ENCODE assay signal across 35 cellular contexts in genomic region chr6:13339863-13340635, GRCh38. TPM values are rescaled to one million over a fixed set of nuclear protein-coding genes. Genes with fewer than 3 reads are reported as not detected.
A peak's percentile ranks its signal among the peaks of the same experiment; 100 is the strongest.
DNase-seq lines count a peak whose midpoint lies in the region; ATAC-seq, FAIRE-seq and TF ChIP-seq lines count a peak whose summit lies in the region.
"Had no signal": no experiment of that assay in that cellular context is flagged by ENCODE, and none has a peak within 500 bp of the region (broad histone marks: within the 10 kb centered on the region; RNA-seq: fewer than 3 reads in every experiment).

No MANE protein-coding gene starts in this region.

- ATAC-seq in IMR-90 (ENCODE audit: low read depth) (no peak), GM12878 (peak; percentile 44)
- ATAC-seq in stimulated activated memory B cell treated with anti-CD40 and anti-IgM and Interleukin-4, amounts not matched to agents 10 μg/mL and 1 μg/mL and 100 μg/mL, for 72 hours = no peak
- ATAC-seq: effector memory CD8-positive, alpha-beta T cell; right cardiac atrium had no signal

- BruUV-seq in IMR-90 (replicated peaks; lab: Mats Ljungman, UMichigan) (no TSS peak), GM12878 (replicated peaks; lab: Mats Ljungman, UMichigan) (no TSS peak)

- FAIRE-seq in GM12878 (lab: Jason Lieb, UNC) = no peak
- FAIRE-seq: RCC 7860 had no signal

- H2AK5ac ChIP-seq in IMR-90 (ENCODE audit: low read depth, low read length) = no peak overlapping the region

- in situ Hi-C loops in IMR-90 (cut with MboI; ENCODE audit: low sequenced_read_pairs) = loop anchor here (5.0 kb wide), 1 partner anchor 197 kb away; no protein-coding TSS in a partner anchor
- in situ Hi-C loops in GM12878 (cut with MboI) = no loop called here

- no peaks in the 10 kb centered on the region for H3K27me3 Mint-ChIP-seq in activated CD4-positive, alpha-beta T cell treated with anti-CD3 and anti-CD28 coated beads, Interleukin-2, amount 10 ng/mL, durations not matched to agents 24 days and 14 days
- no peaks in the 10 kb centered on the region for H3K27me3 Mint-ChIP-seq in stimulated activated memory B cell treated with anti-CD40 and anti-IgM and Interleukin-4, amounts not matched to agents 10 μg/mL and 1 μg/mL and 100 μg/mL, for 72 hours
- peaks cover 6% of the 10 kb centered on the region for H3K27me3 Mint-ChIP-seq in endodermal cell (ENCODE audit: insufficient read depth)
- H3K27me3 Mint-ChIP-seq: activated T-cell treated with anti-CD3 and anti-CD28 coated beads, Interleukin-2, amount 50 U/mL, for 24 hours had no signal

- SMC1A ChIA-PET in GM12878 (lab: Charles Lee; ENCODE audit: uncharacterized antibody, unreplicated experiment) = interaction anchor here (0.8 to 5.6 kb wide), 20 partner anchors 8 to 727 kb away, joined by 3 to 72 read pairs (median 5); partner anchors contain the start of gene TBC1D7

- H3K27ac Mint-ChIP-seq in activated CD4-positive, alpha-beta T cell treated with anti-CD3 and anti-CD28 coated beads, Interleukin-2, amount 10 ng/mL, durations not matched to agents 24 days and 14 days = no peak overlapping the region
- H3K27ac Mint-ChIP-seq in stimulated activated memory B cell treated with anti-CD40 and anti-IgM and Interleukin-4, amounts not matched to agents 10 μg/mL and 1 μg/mL and 100 μg/mL, for 72 hours = peak overlapping the region; percentile 70
- H3K27ac Mint-ChIP-seq in endodermal cell = no peak overlapping the region
- H3K27ac Mint-ChIP-seq: activated T-cell treated with anti-CD3 and anti-CD28 coated beads, Interleukin-2, amount 50 U/mL, for 24 hours; effector memory CD8-positive, alpha-beta T cell; neural progenitor cell had no signal

- peaks cover 8% of the 10 kb centered on the region for H3K9me3 Mint-ChIP-seq in activated CD4-positive, alpha-beta T cell treated with anti-CD3 and anti-CD28 coated beads, Interleukin-2, amount 10 ng/mL, durations not matched to agents 24 days and 14 days
- peaks cover 9% of the 10 kb centered on the region for H3K9me3 Mint-ChIP-seq in stimulated activated memory B cell treated with anti-CD40 and anti-IgM and Interleukin-4, amounts not matched to agents 10 μg/mL and 1 μg/mL and 100 μg/mL, for 72 hours
- peaks cover 2% of the 10 kb centered on the region for H3K9me3 Mint-ChIP-seq in endodermal cell
- H3K9me3 Mint-ChIP-seq: effector memory CD8-positive, alpha-beta T cell had no signal

- no peak for TF ChIP-seq RAD21 in IMR-90 (IDR thresholded peaks at IDR 0.05; ENCODE audit: low read length)
- TF ChIP-seq RAD21 in GM12878 (IDR thresholded peaks at IDR 0.05; ENCODE audit: insufficient read depth, low read depth, low read length) = no peak

- TF ChIP-seq POLR2A in IMR-90 (IDR thresholded peaks at IDR 0.05; ENCODE audit: low read depth, low read length) (no peak), GM12878 (IDR thresholded peaks at IDR 0.05; ENCODE audit: low read depth, low read length) (no peak)

- H4K91ac ChIP-seq in IMR-90 (ENCODE audit: insufficient read depth, low read depth, low read length) = no peak overlapping the region

- peak; percentile 66 for DNase-seq in activated CD4-positive, alpha-beta T cell treated with anti-CD3 and anti-CD28 coated beads, Interleukin-2, amount 10 ng/mL, durations not matched to agents 24 days and 14 days
- no peak for DNase-seq in activated CD4-positive, alpha-beta T cell treated with anti-CD3 and anti-CD28 coated beads, Interleukin-2, amount 50 U/mL, for 48 hours
- DNase-seq in IMR-90 = no peak
- no peak for DNase-seq in GM12878 (ENCODE audit: low read depth, low spot score)
- no peak for DNase-seq in endodermal cell
- no peak for DNase-seq in pons (ENCODE audit: low spot score)
- no peak for DNase-seq in amniotic stem cell (lab: John Stamatoyannopoulos, UW)
- DNase-seq: activated CD4-positive, alpha-beta T cell treated with anti-CD3 and anti-CD28 coated beads, Interleukin-2, amount 50 U/mL, for 1 hour; activated effector memory CD4-positive, alpha-beta T cell treated with anti-CD3 and anti-CD28 coated beads, Interleukin-2, amount 50 U/mL, for 16 hours; activated T-cell treated with anti-CD3 and anti-CD28 coated beads, Interleukin-2, amount 50 U/mL, for 24 hours; BE2C; caudate nucleus; cortex of kidney; DMS153; effector memory CD8-positive, alpha-beta T cell; erythroblast; GM23248; immature natural killer cell; KG1; MM.1S; NCI-H1436; NCI-H2081; NCI-H526; NK-92 treated with Interleukin-12 subunit alpha and Interleukin-12 subunit beta, amount 100 ng/mL, for 24 hours; SIG-M5; stimulated activated CD4-positive, alpha-beta T cell treated with anti-CD3 and anti-CD28 coated beads, Interleukin-1b, Interleukin-23, amount 100 ng/mL, for 48 hours; T1000; thyroid gland; WERI-Rb-1 had no signal

- CTCF ChIA-PET in IMR-90 (lab: Yijun Ruan, JAX) = no interaction called here
- CTCF ChIA-PET in GM12878 (lab: Yijun Ruan, JAX) = interaction anchor here (0.5 to 4.2 kb wide), 15 partner anchors 8 to 292 kb away, joined by 3 to 52 read pairs (median 6); partner anchors contain the start of genes NOL7 and SIRT5

- no peak overlapping the region for H2BK5ac ChIP-seq in IMR-90 (ENCODE audit: low read depth, low read length, poor library complexity, severe bottlenecking)

- H3K27me3 ChIP-seq in IMR-90 (ENCODE audit: control insufficient read depth, insufficient read depth, low read length) (no peaks in the 10 kb centered on the region), GM12878 (replicated peaks in 1 of 2; ENCODE audit: control insufficient read depth in 2 of 2, insufficient read depth in 2 of 2, low read length in 1 of 2) (no peaks in the 10 kb centered on the region), endodermal cell (ENCODE audit: control insufficient read depth, insufficient read depth, low read length, poor library complexity, severe bottlenecking) (no peaks in the 10 kb centered on the region)
- H3K27me3 ChIP-seq: BE2C, neural progenitor cell, thyroid gland, vagina had no signal

- H3K79me2 ChIP-seq in GM12878 (ENCODE audit: control insufficient read depth, insufficient read depth, low read length) = no peaks in the 10 kb centered on the region
- H3K79me2 ChIP-seq: parathyroid adenoma had no signal

- H3K4me2 ChIP-seq in IMR-90 (ENCODE audit: low read depth, low read length) (no peak overlapping the region), GM12878 (ENCODE audit: control insufficient read depth, insufficient read depth) (peak overlapping the region; percentile 30)
- H3K4me2 ChIP-seq: neural progenitor cell had no signal

- H3K9me1 ChIP-seq in IMR-90 (ENCODE audit: insufficient read depth, low read length) = no peaks in the 10 kb centered on the region; the same call in 1 of the 2 replicates

- WGBS in IMR-90 (ENCODE audit: extremely low coverage in 2 of 2, insufficient read length in 1 of 2), 2 experiments = 92% methylated on average over 2 of the region's 8 CpGs; no CpG with 5 or more reads in 1 of the 2 experiments
- 46% methylated on average over 8 of the region's 8 CpGs for WGBS in GM12878 (ENCODE audit: insufficient coverage, insufficient replicate concordance, low lambda C conversion rate, missing lambda C conversion rate)
- WGBS in endodermal cell (ENCODE audit: insufficient coverage in 1 of 2, insufficient read length in 1 of 2), 2 experiments = 93 to 100% methylated on average over 7 to 8 of the region's 8 CpGs

- no peak overlapping the region for H2BK120ac ChIP-seq in IMR-90 (ENCODE audit: low read depth, low read length)

- TF ChIP-seq EP300 in GM12878 (IDR thresholded peaks at IDR 0.05; ENCODE audit: borderline replicate concordance in 1 of 2, control insufficient read depth in 1 of 2, low read depth in 2 of 2, low read length in 2 of 2) = no peak

- no peak overlapping the region for H3K56ac ChIP-seq in IMR-90 (ENCODE audit: extremely low read depth, insufficient read depth, low read length)

- no peak overlapping the region for H2BK15ac ChIP-seq in IMR-90 (ENCODE audit: low read depth, low read length)

- no peak overlapping the region for H3K4ac ChIP-seq in IMR-90 (ENCODE audit: low read depth, low read length)

- no peak overlapping the region for H3K18ac ChIP-seq in IMR-90 (ENCODE audit: low read depth, low read length)

- RAD21 ChIA-PET in GM12878 (lab: Charles Lee; ENCODE audit: unreplicated experiment) = interaction anchor here (0.7 to 4.4 kb wide), 13 partner anchors 16 to 726 kb away, joined by 3 to 54 read pairs (median 5); partner anchors contain the start of gene SIRT5

- H3K9ac ChIP-seq in IMR-90 (ENCODE audit: low read depth, low read length) (no peak overlapping the region), GM12878 (ENCODE audit: control insufficient read depth, insufficient read depth, low read length) (peak overlapping the region; percentile 16; the same call in 1 of the 2 replicates), endodermal cell (ENCODE audit: extremely low read depth, low read length, poor library complexity, severe bottlenecking) (no peak overlapping the region)
- H3K9ac ChIP-seq: GM23248, neural progenitor cell, parathyroid adenoma had no signal

- H4K5ac ChIP-seq in IMR-90 (ENCODE audit: low read depth, low read length) = no peak overlapping the region

- no peaks in the 10 kb centered on the region for H3K79me1 ChIP-seq in IMR-90 (ENCODE audit: low read depth in 1 of 2, low read length in 2 of 2)

- no peak for TF ChIP-seq CTCF in IMR-90 (conservative IDR thresholded peaks at IDR 0.05; ENCODE audit: low read depth, low read length)
- TF ChIP-seq CTCF in GM12878 (IDR thresholded peaks at IDR 0.05 in 2 of 3, conservative IDR thresholded peaks at IDR 0.05 in 1 of 3; ENCODE audit: control insufficient read depth in 2 of 3, extremely low read depth in 1 of 3, insufficient read depth in 1 of 3, low read depth in 3 of 3, low read length in 3 of 3) = no peak
- no peak for TF ChIP-seq CTCF in endodermal cell (conservative IDR thresholded peaks at IDR 0.05)

- no peak overlapping the region for H3K14ac ChIP-seq in IMR-90 (replicated peaks; ENCODE audit: low read depth, low read length)

- H2AK9ac ChIP-seq in IMR-90 (replicated peaks; ENCODE audit: low read depth, low read length, poor library complexity) = no peak overlapping the region

- 0 out of 2 replicates have a peak overlapping the region, but pooled peaks have one; percentile 16 for H2BK20ac ChIP-seq in IMR-90 (ENCODE audit: low read depth, low read length)

- peaks cover 28% of the 10 kb centered on the region for H3K4me1 Mint-ChIP-seq in activated CD4-positive, alpha-beta T cell treated with anti-CD3 and anti-CD28 coated beads, Interleukin-2, amount 10 ng/mL, durations not matched to agents 24 days and 14 days
- H3K4me1 Mint-ChIP-seq in stimulated activated memory B cell treated with anti-CD40 and anti-IgM and Interleukin-4, amounts not matched to agents 10 μg/mL and 1 μg/mL and 100 μg/mL, for 72 hours = peaks cover 33% of the 10 kb centered on the region
- peaks cover 2% of the 10 kb centered on the region for H3K4me1 Mint-ChIP-seq in endodermal cell

- H3K4me3 Mint-ChIP-seq in activated CD4-positive, alpha-beta T cell treated with anti-CD3 and anti-CD28 coated beads, Interleukin-2, amount 10 ng/mL, durations not matched to agents 24 days and 14 days = peak overlapping the region; percentile 2
- H3K4me3 Mint-ChIP-seq in stimulated activated memory B cell treated with anti-CD40 and anti-IgM and Interleukin-4, amounts not matched to agents 10 μg/mL and 1 μg/mL and 100 μg/mL, for 72 hours = peak overlapping the region; percentile 18
- no peak overlapping the region for H3K4me3 Mint-ChIP-seq in endodermal cell
- H3K4me3 Mint-ChIP-seq: activated T-cell treated with anti-CD3 and anti-CD28 coated beads, Interleukin-2, amount 50 U/mL, for 24 hours; effector memory CD8-positive, alpha-beta T cell; immature natural killer cell; neural progenitor cell had no signal

- H2AFZ ChIP-seq in IMR-90 (replicated peaks; ENCODE audit: low read length, poor library complexity) (peak overlapping the region; percentile 37), GM12878 (ENCODE audit: control insufficient read depth, low read depth, low read length) (peak overlapping the region; percentile 77)
- H2AFZ ChIP-seq: GM23248, neural progenitor cell, parathyroid adenoma had no signal

- H4K20me1 ChIP-seq in IMR-90 (ENCODE audit: insufficient read depth, low read length) (no peaks in the 10 kb centered on the region), GM12878 (ENCODE audit: control insufficient read depth, insufficient read depth) (no peaks in the 10 kb centered on the region)

- intact Hi-C loops in activated CD4-positive, alpha-beta T cell treated with anti-CD3 and anti-CD28 coated beads, Interleukin-2, amount 10 ng/mL, durations not matched to agents 24 days and 14 days (cut with micrococcal nuclease) = loop anchor here (5.0 to 10.0 kb wide), 2 partner anchors 42 to 725 kb away; no protein-coding TSS in a partner anchor
- intact Hi-C loops in IMR-90 (cut with micrococcal nuclease) = loop anchor here (5.0 to 10.0 kb wide), 2 partner anchors 705 to 727 kb away; no protein-coding TSS in a partner anchor
- intact Hi-C loops in GM12878 (cut with micrococcal nuclease; ENCODE audit: unreplicated experiment) = loop anchor here (5.0 kb wide), 1 partner anchor 147 kb away; the partner anchor contains the start of gene GFOD1

- H3K36me3 Mint-ChIP-seq in activated CD4-positive, alpha-beta T cell treated with anti-CD3 and anti-CD28 coated beads, Interleukin-2, amount 10 ng/mL, durations not matched to agents 24 days and 14 days (ENCODE audit: low read depth) = no peaks in the 10 kb centered on the region
- H3K36me3 Mint-ChIP-seq in stimulated activated memory B cell treated with anti-CD40 and anti-IgM and Interleukin-4, amounts not matched to agents 10 μg/mL and 1 μg/mL and 100 μg/mL, for 72 hours = peaks cover 6% of the 10 kb centered on the region
- no peaks in the 10 kb centered on the region for H3K36me3 Mint-ChIP-seq in endodermal cell (ENCODE audit: low read depth)
- H3K36me3 Mint-ChIP-seq: neural progenitor cell had no signal

- no peaks in the 10 kb centered on the region for H3K36me3 ChIP-seq in IMR-90 (ENCODE audit: control insufficient read depth, insufficient read depth, low read length)
- H3K36me3 ChIP-seq in GM12878 (ENCODE audit: control insufficient read depth in 2 of 2, insufficient read depth in 2 of 2, low read length in 1 of 2) = no peaks in the 10 kb centered on the region
- H3K36me3 ChIP-seq in endodermal cell (ENCODE audit: control insufficient read depth, insufficient read depth, low read length) = no peaks in the 10 kb centered on the region
- H3K36me3 ChIP-seq: BE2C, neural progenitor cell, thyroid gland, vagina, WERI-Rb-1 had no signal

- POLR2A ChIA-PET in IMR-90 (lab: Charles Lee; ENCODE audit: unreplicated experiment) (no interaction called here), GM12878 (lab: Charles Lee) (interaction anchor here (1.1 kb wide), 4 partner anchors 14 to 52 kb away, joined by 3 to 5 read pairs (median 4); no protein-coding TSS in a partner anchor)

- H3K4me1 ChIP-seq in IMR-90 (ENCODE audit: control insufficient read depth, insufficient read depth, low read length) (no peaks in the 10 kb centered on the region), GM12878 (ENCODE audit: control insufficient read depth, insufficient read depth, low read length) (peaks cover 15% of the 10 kb centered on the region; the same call in 1 of the 2 replicates), endodermal cell (ENCODE audit: control insufficient read depth, insufficient read depth, low read length) (no peaks in the 10 kb centered on the region)
- H3K4me1 ChIP-seq: BE2C, neural progenitor cell, parathyroid adenoma, thyroid gland had no signal

- no peak overlapping the region for H3K4me3 ChIP-seq in IMR-90 (ENCODE audit: insufficient read depth, low read depth, low read length)
- H3K4me3 ChIP-seq in GM12878 = no peak overlapping the region
- H3K4me3 ChIP-seq in endodermal cell (ENCODE audit: low read length) = no peak overlapping the region
- H3K4me3 ChIP-seq: GM23248, neural progenitor cell, thyroid gland, vagina had no signal

- dilution Hi-C loops in IMR-90 (cut with HindIII; ENCODE audit: low sequenced_read_pairs, unreplicated experiment) = no loop called here

- no peak overlapping the region for H3K23ac ChIP-seq in IMR-90 (ENCODE audit: low read depth, low read length)

- H4K8ac ChIP-seq in IMR-90 (ENCODE audit: low read depth in 2 of 2, low read length in 2 of 2) = no peak overlapping the region

- H3K27ac ChIP-seq in IMR-90 (ENCODE audit: insufficient read depth, low read length) (no peak overlapping the region), GM12878 (ENCODE audit: control insufficient read depth, insufficient read depth) (no peak overlapping the region), endodermal cell (ENCODE audit: low read depth, low read length) (no peak overlapping the region)
- H3K27ac ChIP-seq: GM23248, neural progenitor cell, parathyroid adenoma, thyroid gland, vagina, WERI-Rb-1 had no signal

- H3K9me3 ChIP-seq in IMR-90 (ENCODE audit: control insufficient read depth, insufficient read depth, low read length) (peaks cover 2% of the 10 kb centered on the region; the same call in 1 of the 2 replicates), GM12878 (replicated peaks; ENCODE audit: control insufficient read depth, insufficient read depth, low read length) (no peaks in the 10 kb centered on the region; the same call in 1 of the 3 replicates), endodermal cell (ENCODE audit: control insufficient read depth, low read length) (peaks cover 9% of the 10 kb centered on the region)
- H3K9me3 ChIP-seq: BE2C, thyroid gland, vagina had no signal

RNA-seq across cellular contexts. Expression of gene TBC1D7, which starts 11.7 kb away (rescaled TPM):
- 25.1 and 26.8 TPM in 2 replicates for total RNA-seq in activated CD4-positive, alpha-beta T cell treated with anti-CD3 and anti-CD28 coated beads, Interleukin-2, amount 10 ng/mL, durations not matched to agents 24 days and 14 days
- total RNA-seq in IMR-90 (2012; rRNA removed) (14.3 and 16.4 TPM in 2 replicates), GM12878 (2014; rRNA removed) (20.8 and 24.6 TPM in 2 replicates), GM12878 (2014; rRNA removed; fragmentation: Illumina TruSeq; extraction: Trizol) (19.8 and 21.9 TPM in 2 replicates), GM12878 (2021) (21.0 and 23.1 TPM in 2 replicates), endodermal cell (10 to 100 TPM; 37.7 to 59.0 TPM)
- polyA plus RNA-seq in IMR-90 (2012; rRNA removed) (17.6 and 22.6 TPM in 2 replicates), GM12878 (2011; rRNA removed) (51.7 and 63.8 TPM in 2 replicates), GM12878 (2014; fragmentation: Illumina TruSeq; extraction: Trizol) (23.7 and 26.0 TPM in 2 replicates), GM12878 (2014; fragmentation: Nextera tagmentation; extraction: Ambion mirVana) (10 to 100 TPM; 36.5 to 39.3 TPM), GM12878 (2014; rRNA removed) (20.1 and 20.9 TPM in 2 replicates), GM12878 (2016; fragmentation: Nextera tagmentation; extraction: Ambion mirVana) (10 to 100 TPM; 57.7 to 65.9 TPM)
- polyA plus RNA-seq in IMR-90 (2012; cell fraction: cytosol; rRNA removed) = 9.8 and 23.1 TPM in 2 replicates
- 3.2 and 15.3 TPM in 2 replicates for polyA plus RNA-seq in IMR-90 (2012; cell fraction: nucleus; rRNA removed; ENCODE audit: low replicate concordance)
- total RNA-seq in GM12878 (2013; cell fraction: nucleolus; rRNA removed) = 62.0 and 68.8 TPM in 2 replicates
- polyA plus RNA-seq in GM12878 (2011; ENCODE audit: low read depth) = 24.3 TPM
- 28.9 and 39.1 TPM in 2 replicates for polyA plus RNA-seq in GM12878 (2011; cell fraction: cytosol; rRNA removed)
- 34.2 and 40.4 TPM in 2 replicates for polyA plus RNA-seq in GM12878 (2011; cell fraction: nucleus; rRNA removed)
- 21.2 and 26.7 TPM in 2 replicates for polyA plus RNA-seq in GM12878 (2012)
- polyA minus RNA-seq in GM12878 (2011; rRNA and poly(A)+ RNA removed) = 35.0 and 64.7 TPM in 2 replicates
- polyA minus RNA-seq in GM12878 (2011; cell fraction: cytosol; rRNA and poly(A)+ RNA removed) = 12.4 and 14.1 TPM in 2 replicates
- 38.0 and 56.2 TPM in 2 replicates for polyA minus RNA-seq in GM12878 (2011; cell fraction: nucleus; rRNA and poly(A)+ RNA removed)
- 46.2 TPM for polyA plus RNA-seq in endodermal cell (2013, experiment 1 of 2)
- 46.3 TPM for polyA plus RNA-seq in endodermal cell (2013, experiment 2 of 2)
